26 cellular contexts compared by ENCODE assay signal in the genomic region with DNA sequence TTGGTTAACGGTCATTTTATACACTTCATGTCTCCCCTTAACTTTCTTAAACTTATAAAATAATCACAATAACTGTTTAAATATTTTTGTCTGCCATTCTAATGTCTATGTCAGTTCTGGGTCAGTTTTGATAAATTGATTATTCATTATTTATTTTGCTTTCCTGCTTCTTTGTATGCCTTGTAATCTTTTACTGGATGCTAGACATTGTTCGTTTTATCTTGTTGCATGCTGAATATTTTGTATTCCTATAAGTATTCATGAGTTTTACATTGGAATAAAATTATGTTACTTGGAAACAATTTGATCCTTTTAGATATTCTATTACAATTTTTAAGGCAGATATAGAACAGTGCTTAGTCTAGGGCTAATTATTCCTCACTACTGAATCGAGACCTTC.
"Had no signal": no experiment of that assay in that cellular context is flagged by ENCODE, and none has a peak within 500 bp of the region (broad histone marks: within the 10 kb centered on the region; RNA-seq: fewer than 3 reads in every experiment).

No MANE protein-coding gene starts in this region.

- H3K4me1 ChIP-seq: left ventricle myocardium inferior, pancreas, prostate gland, tibial nerve, uterus had no signal

- H3K27ac Mint-ChIP-seq: mesothelial cell of epicardium; natural killer cell; stimulated activated memory B cell treated with anti-CD40 and anti-IgM and Interleukin-4, amounts not matched to agents 10 μg/mL and 1 μg/mL and 100 μg/mL, for 72 hours; stimulated activated naive CD8-positive, alpha-beta T cell treated with anti-CD3 and anti-CD28 coated beads, Interleukin-15, amount 100 ng/mL, for 72 hours; type B pancreatic cell had no signal

- H3K27me3 Mint-ChIP-seq: naive B cell; stimulated activated memory B cell treated with anti-CD40 and anti-IgM and Interleukin-4, amounts not matched to agents 10 μg/mL and 1 μg/mL and 100 μg/mL, for 72 hours; stimulated activated naive CD8-positive, alpha-beta T cell treated with anti-CD3 and anti-CD28 coated beads, Interleukin-15, amount 100 ng/mL, for 72 hours had no signal

- H3K9me3 ChIP-seq: pancreas, prostate gland, tibial nerve, uterus had no signal

- H3K36me3 ChIP-seq: left ventricle myocardium inferior, pancreas, prostate gland, tibial nerve, uterus had no signal

- H3K9me3 Mint-ChIP-seq: stimulated activated memory B cell treated with anti-CD40 and anti-IgM and Interleukin-4, amounts not matched to agents 10 μg/mL and 1 μg/mL and 100 μg/mL, for 72 hours; type B pancreatic cell had no signal

- H3K4me1 Mint-ChIP-seq: naive B cell; natural killer cell; stimulated activated memory B cell treated with anti-CD40 and anti-IgM and Interleukin-4, amounts not matched to agents 10 μg/mL and 1 μg/mL and 100 μg/mL, for 72 hours; stimulated activated naive CD8-positive, alpha-beta T cell treated with anti-CD3 and anti-CD28 coated beads, Interleukin-15, amount 100 ng/mL, for 72 hours had no signal

- ATAC-seq: natural killer cell; pancreas; right cardiac atrium; sciatic nerve; stimulated activated memory B cell treated with anti-CD40 and anti-IgM and Interleukin-4, amounts not matched to agents 10 μg/mL and 1 μg/mL and 100 μg/mL, for 72 hours; stimulated activated naive CD8-positive, alpha-beta T cell treated with anti-CD3 and anti-CD28 coated beads, Interleukin-15, amount 100 ng/mL, for 72 hours had no signal

- DNase-seq: hypothalamus; islet precursor cell; left ventricle myocardium inferior; mesendoderm; naive B cell; natural killer cell; nucleus accumbens; pancreas; posterior cingulate gyrus; retina; right cardiac atrium; stimulated activated CD4-positive, alpha-beta T cell treated with anti-CD3 and anti-CD28 coated beads, Interleukin-12 subunit alpha, Interleukin-12 subunit beta, amount 100 ng/mL, for 4 hours; stimulated activated CD4-positive, alpha-beta T cell treated with anti-CD3 and anti-CD28 coated beads, Interleukin-4, amount 100 ng/mL, for 4 hours; stimulated activated CD8-positive, alpha-beta memory T cell treated with anti-CD3 and anti-CD28 coated beads, Interleukin-4, amount 100 ng/mL, for 48 hours; stimulated activated naive CD4-positive, alpha-beta T cell treated with Interleukin-2 at 50 U/mL for 16 hours; stimulated activated naive CD8-positive, alpha-beta T cell treated with anti-CD3 and anti-CD28 coated beads, Interleukin-15, amount 100 ng/mL, for 72 hours; substantia nigra; uterus had no signal

- H3K27ac ChIP-seq: left ventricle myocardium inferior, pancreas, prostate gland, skin epidermis, tibial nerve, uterus had no signal

- H3K4me3 ChIP-seq: left ventricle myocardium inferior, lung, pancreas, prostate gland, skin epidermis, tibial nerve, uterus had no signal

- H3K4me3 Mint-ChIP-seq: mesothelial cell of epicardium; naive B cell; natural killer cell; stimulated activated memory B cell treated with anti-CD40 and anti-IgM and Interleukin-4, amounts not matched to agents 10 μg/mL and 1 μg/mL and 100 μg/mL, for 72 hours; stimulated activated naive CD8-positive, alpha-beta T cell treated with anti-CD3 and anti-CD28 coated beads, Interleukin-15, amount 100 ng/mL, for 72 hours; type B pancreatic cell had no signal

- H3K36me3 Mint-ChIP-seq: naive B cell; stimulated activated memory B cell treated with anti-CD40 and anti-IgM and Interleukin-4, amounts not matched to agents 10 μg/mL and 1 μg/mL and 100 μg/mL, for 72 hours; type B pancreatic cell had no signal

- H3K27me3 ChIP-seq: pancreas, tibial nerve, uterus had no signal
